11 cellular contexts compared by ENCODE assay signal in the genomic region with DNA sequence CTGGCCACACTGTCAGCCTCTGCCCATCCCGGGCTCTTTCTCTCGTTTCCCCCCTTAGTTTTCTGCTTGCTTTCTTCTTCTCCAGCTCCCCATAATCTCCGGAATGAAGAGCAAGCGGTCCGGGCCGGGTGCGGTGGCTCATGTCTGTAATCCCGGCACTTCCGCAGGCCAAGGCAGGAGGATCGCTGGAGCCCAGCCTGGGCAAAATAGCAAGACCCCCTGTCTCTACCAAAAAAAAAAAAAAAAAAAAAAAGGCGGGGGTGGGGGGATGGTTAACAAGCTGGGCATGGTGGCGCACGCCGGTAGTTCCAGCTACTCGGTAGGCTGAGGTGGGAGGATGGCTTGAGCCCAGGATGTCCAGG. TPM values are rescaled to one million over a fixed set of nuclear protein-coding genes. Genes with fewer than 3 reads are reported as not detected.
DNase-seq lines count a peak whose midpoint lies in the region; TF ChIP-seq lines count a peak whose summit lies in the region.
"Had no signal": no experiment of that assay in that cellular context is flagged by ENCODE, and none has a peak within 500 bp of the region (broad histone marks: within the 10 kb centered on the region; RNA-seq: fewer than 3 reads in every experiment).

No MANE protein-coding gene starts in this region.

- no peaks in the 10 kb centered on the region for H3K36me3 Mint-ChIP-seq in H9 (ENCODE audit: insufficient read depth in 1 of 3, low read depth in 3 of 3)
- H3K36me3 Mint-ChIP-seq in dendritic cell treated with granulocyte-macrophage colony-stimulating factor and Interleukin-4, amounts not matched to agents 40 ng/mL and 50 ng/mL, for 4 days (ENCODE audit: low read depth) = peaks cover 10% of the 10 kb centered on the region

- peak overlapping the region; percentile 54 for H3K4me2 ChIP-seq in H9 (ENCODE audit: insufficient read depth, insufficient read length, low read length)

- peak overlapping the region; percentile 38 to 76 for H3K4me3 Mint-ChIP-seq in H9
- peak overlapping the region; percentile 52 for H3K4me3 Mint-ChIP-seq in dendritic cell treated with granulocyte-macrophage colony-stimulating factor and Interleukin-4, amounts not matched to agents 40 ng/mL and 50 ng/mL, for 4 days
- H3K4me3 Mint-ChIP-seq: B cell had no signal

- no peak for TF ChIP-seq EP300 in sigmoid colon (IDR thresholded peaks at IDR 0.05)

- no peaks in the 10 kb centered on the region for H3K9me3 Mint-ChIP-seq in H9
- no peaks in the 10 kb centered on the region for H3K9me3 Mint-ChIP-seq in dendritic cell treated with granulocyte-macrophage colony-stimulating factor and Interleukin-4, amounts not matched to agents 40 ng/mL and 50 ng/mL, for 4 days

- H3K56ac ChIP-seq in H9 (ENCODE audit: insufficient read length, low read depth, low read length) = no peak overlapping the region

- peaks cover 8% of the 10 kb centered on the region for H3K23me2 ChIP-seq in H9 (ENCODE audit: insufficient read length, low read depth, low read length, poor library complexity, severe bottlenecking)

- H3K23ac ChIP-seq in H9 (ENCODE audit: insufficient read length, low read depth, low read length) = no peak overlapping the region

- no peaks in the 10 kb centered on the region for H3K79me1 ChIP-seq in H9 (ENCODE audit: insufficient read depth, low read depth, low read length, poor library complexity, severe bottlenecking)

- H3K18ac ChIP-seq in H9 (ENCODE audit: insufficient read length, low read depth, low read length) = no peak overlapping the region

- peaks cover 53% of the 10 kb centered on the region for H3K27me3 Mint-ChIP-seq in H9 (ENCODE audit: low read depth)
- H3K27me3 Mint-ChIP-seq in dendritic cell treated with granulocyte-macrophage colony-stimulating factor and Interleukin-4, amounts not matched to agents 40 ng/mL and 50 ng/mL, for 4 days = peaks cover 9% of the 10 kb centered on the region

- no peaks in the 10 kb centered on the region for H3K36me3 ChIP-seq in sigmoid colon
- H3K36me3 ChIP-seq in A673 (ENCODE audit: insufficient read depth, low read length, poor library complexity, severe bottlenecking) = no peaks in the 10 kb centered on the region

- no peak overlapping the region for H3K4ac ChIP-seq in H9 (ENCODE audit: low read depth, low read length)

- intact Hi-C loops in dendritic cell treated with granulocyte-macrophage colony-stimulating factor and Interleukin-4, amounts not matched to agents 40 ng/mL and 50 ng/mL, for 4 days (cut with micrococcal nuclease) = loop anchor here (5.0 kb wide), 1 partner anchor 83 kb away; no protein-coding TSS in a partner anchor
- intact Hi-C loops in sigmoid colon (cut with DNase I) = loop anchor here (2.0 kb wide), 2 partner anchors 31 to 39 kb away; no protein-coding TSS in a partner anchor
- intact Hi-C loops in A673 (cut with micrococcal nuclease; ENCODE audit: unreplicated experiment) = no loop called here

- no peak overlapping the region for H4K5ac ChIP-seq in H9 (ENCODE audit: insufficient read length, low read depth, low read length)

- no peak overlapping the region for H2AK5ac ChIP-seq in H9 (ENCODE audit: insufficient read length, low read length)

- H2BK20ac ChIP-seq in H9 (ENCODE audit: low read depth, low read length, poor library complexity, severe bottlenecking) = no peak overlapping the region

- no CpG with 5 or more reads among the region's 15 CpGs for WGBS in H9 (ENCODE audit: extremely low coverage, insufficient read length, low lambda C conversion rate)
- WGBS in sigmoid colon, 2 donors = 16 to 33% methylated on average over 15 of the region's 15 CpGs

- no peak for TF ChIP-seq POLR2A in sigmoid colon (IDR thresholded peaks at IDR 0.05)

- CTCF ChIA-PET in A673 (lab: Charles Lee) = no interaction called here

- H3K9me3 ChIP-seq in H9 (ENCODE audit: control insufficient read depth, low read depth, low read length) = no peaks in the 10 kb centered on the region
- H3K9me3 ChIP-seq in iPS-18c (ENCODE audit: control insufficient read depth, insufficient read depth, low read length) = no peaks in the 10 kb centered on the region
- H3K9me3 ChIP-seq in sigmoid colon = no peaks in the 10 kb centered on the region
- no peaks in the 10 kb centered on the region for H3K9me3 ChIP-seq in A673 (ENCODE audit: low read depth, low read length, poor library complexity, severe bottlenecking)

- no peak overlapping the region for H2BK120ac ChIP-seq in H9 (ENCODE audit: low read depth, low read length, poor library complexity, severe bottlenecking)

- no peak overlapping the region for H4K91ac ChIP-seq in H9 (ENCODE audit: insufficient read length, low read depth, low read length)

- no peaks in the 10 kb centered on the region for H4K20me1 ChIP-seq in H9 (ENCODE audit: control insufficient read depth, insufficient read depth, insufficient read length)

- H3K4me1 ChIP-seq in H9 (ENCODE audit: insufficient read depth, low read length) (no peaks in the 10 kb centered on the region; the same call in 1 of the 2 replicates), sigmoid colon (peaks cover 0 to 99% (median 92%) of the 10 kb centered on the region in 4 donors), A673 (ENCODE audit: insufficient read depth, low read length, poor library complexity, severe bottlenecking) (peaks cover 4% of the 10 kb centered on the region)

- no peak overlapping the region for H2AFZ ChIP-seq in H9 (ENCODE audit: low read length)

- 0 out of 7 replicates have a peak overlapping the region, but pooled peaks of 1 of the 3 experiments have one; percentile 11 for H3K27ac Mint-ChIP-seq in H9
- peak overlapping the region; percentile 67 for H3K27ac Mint-ChIP-seq in dendritic cell treated with granulocyte-macrophage colony-stimulating factor and Interleukin-4, amounts not matched to agents 40 ng/mL and 50 ng/mL, for 4 days
- H3K27ac Mint-ChIP-seq: B cell had no signal

- no peaks in the 10 kb centered on the region; the same call in 1 of the 2 replicates for H3K27me3 ChIP-seq in H9 (ENCODE audit: insufficient read depth, low read length)
- H3K27me3 ChIP-seq in sigmoid colon = no peaks in the 10 kb centered on the region
- H3K27me3 ChIP-seq in A673 (replicated peaks; ENCODE audit: insufficient read depth, low read depth, low read length, poor library complexity) = no peaks in the 10 kb centered on the region

- no peak for TF ChIP-seq CTCF in H9 (conservative IDR thresholded peaks at IDR 0.05)
- TF ChIP-seq CTCF in sigmoid colon (IDR thresholded peaks at IDR 0.05) = no peak
- TF ChIP-seq CTCF in A673 (conservative IDR thresholded peaks at IDR 0.05; ENCODE audit: low read depth, low read length) = no peak

- DNase-seq in H9 = no peak
- no peak for DNase-seq in sigmoid colon
- DNase-seq in NCI-H69 (lab: John Stamatoyannopoulos, UW) = no peak
- DNase-seq in mesenteric fat pad (ENCODE audit: low spot score) = no peak
- no peak for DNase-seq in A673 (ENCODE audit: low spot score)
- DNase-seq in NCI-H2081 treated with DMSO at 0.1 percent for 48 hours (lab: John Stamatoyannopoulos, UW) = no peak
- DNase-seq: activated T-cell treated with anti-CD3 and anti-CD28 coated beads for 4 hours, NCI-H1092 had no signal

- no peak overlapping the region for H3K9ac ChIP-seq in H9 (ENCODE audit: extremely low read depth, insufficient read length, low read length)

- H2BK12ac ChIP-seq in H9 (ENCODE audit: insufficient read length, low read depth, low read length) = no peak overlapping the region

- no peak overlapping the region for H2BK15ac ChIP-seq in H9 (ENCODE audit: low read depth, low read length)

- H3K14ac ChIP-seq in H9 (ENCODE audit: insufficient read depth, low read length) = peak overlapping the region; percentile 7; the same call in 1 of the 2 replicates

- no TSS peak for BruUV-seq in A673 (replicated peaks; lab: Mats Ljungman, UMichigan)

- H3K79me2 ChIP-seq in H9 (ENCODE audit: insufficient read depth, low read length) = no peaks in the 10 kb centered on the region

- POLR2A ChIA-PET in A673 (lab: Charles Lee; ENCODE audit: low non-redundant PET) = interaction anchor here (0.6 kb wide), 1 partner anchor 369 kb away, joined by 8 read pairs; no protein-coding TSS in a partner anchor

- H3K27ac ChIP-seq in H9 (ENCODE audit: insufficient read length, low read depth, low read length) (no peak overlapping the region), sigmoid colon (peak overlapping the region; percentile 83 to 89 (median 88)), A673 (ENCODE audit: low read depth, low read length, poor library complexity, severe bottlenecking) (no peak overlapping the region)

- H3K4me1 Mint-ChIP-seq in H9 = peaks cover 37 to 61% of the 10 kb centered on the region in 2 experiments
- peaks cover 79% of the 10 kb centered on the region for H3K4me1 Mint-ChIP-seq in dendritic cell treated with granulocyte-macrophage colony-stimulating factor and Interleukin-4, amounts not matched to agents 40 ng/mL and 50 ng/mL, for 4 days (ENCODE audit: low read depth)

- no peak overlapping the region for H2BK5ac ChIP-seq in H9 (ENCODE audit: insufficient read length, low read length)

- H3T11ph ChIP-seq in H9 (ENCODE audit: low read length) = no peak overlapping the region

- H3K4me3 ChIP-seq in iPS-18c (ENCODE audit: insufficient read depth, low read depth, low read length) (peak overlapping the region; percentile 2; the same call in 1 of the 2 replicates), sigmoid colon (peak overlapping the region in 3 of 4 donors; percentile 31 to 42 (median 41)), A673 (ENCODE audit: low read depth, low read length, poor library complexity, severe bottlenecking) (no peak overlapping the region)

- no peak overlapping the region for H4K8ac ChIP-seq in H9 (replicated peaks; ENCODE audit: insufficient read length, low read depth, low read length)

RNA-seq across cellular contexts. Expression of a gene that starts 40.8 kb away (rescaled TPM):
- total RNA-seq in H9 (2021) (13.9 and 15.2 TPM in 2 replicates), sigmoid colon (1,000 to 10,000 TPM in 2 of 4 donors, 100 to 1,000 TPM in 2; 751 to 1,294 (median 1,065) TPM), mesenteric fat pad (1,254 TPM), A673 (2021) (71.7 and 73.0 TPM in 2 replicates)
- polyA plus RNA-seq in sigmoid colon = 100 to 1,000 TPM in 1 of 3 donors, 10 to 100 TPM in 2; 82.3 to 141 (median 85.5) TPM

Comparison
In these comparisons a context has a peak if more than half of its experiments do, and no peak if none do; other contexts are left out.
1. H3K27ac ChIP-seq: peak in sigmoid colon (4 of 4); none in H9 (single experiment) and A673 (single experiment).
2. RNA of a gene that starts 40.8 kb away (total RNA-seq): 1,254 TPM in mesenteric fat pad (single experiment) and 751 to 1,294 TPM in sigmoid colon; 71.7 to 73.0 TPM in A673 and 13.9 to 15.2 TPM in H9; every median in the first group is over 10 times any median in the second.